Comparison of ENCODE assay signal across 8 cellular contexts in the genomic region with DNA sequence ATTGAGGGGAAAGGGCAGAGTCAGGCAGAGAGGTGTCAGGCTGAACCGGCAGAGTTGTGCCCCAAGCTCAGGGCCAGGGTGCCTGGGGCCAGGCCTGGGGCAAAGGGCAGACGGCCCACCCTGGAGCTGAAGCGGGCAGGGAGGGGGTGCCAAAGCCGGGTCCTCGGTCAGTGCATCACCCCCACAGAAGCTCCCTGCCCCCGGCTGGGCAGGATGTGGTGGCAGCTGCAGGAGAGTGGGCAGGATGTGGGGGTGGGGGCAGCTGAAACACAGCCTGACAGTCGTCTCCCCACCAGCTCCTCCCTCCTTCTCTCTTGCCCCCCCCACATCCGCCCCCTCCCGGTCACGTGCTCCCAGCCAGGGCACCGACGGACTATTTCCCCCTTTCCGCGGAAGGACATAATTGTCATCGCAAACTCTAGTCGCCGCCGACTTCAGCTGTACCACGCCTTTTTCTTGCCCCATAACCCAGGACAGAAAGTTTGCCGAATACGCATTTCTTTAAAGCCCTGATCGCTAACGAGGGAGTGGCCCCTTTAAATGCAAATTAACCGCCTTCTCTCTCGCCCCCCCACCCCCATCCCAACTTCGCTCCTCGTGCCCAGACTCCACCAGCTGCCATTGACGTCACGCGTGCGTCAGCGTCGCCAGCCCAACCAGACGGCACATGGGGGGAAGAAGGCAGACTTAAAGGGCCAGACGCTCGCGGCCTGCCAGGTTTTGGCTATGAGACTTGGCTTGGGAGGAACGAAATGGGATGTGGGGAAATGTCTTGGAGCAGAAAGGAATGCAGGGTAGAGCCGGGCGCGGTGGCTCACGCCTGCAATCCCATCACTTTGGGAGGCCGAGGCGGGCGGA. TPM values are rescaled to one million over a fixed set of nuclear protein-coding genes. Genes with fewer than 3 reads are reported as not detected.
A peak's percentile ranks its signal among the peaks of the same experiment; 100 is the strongest.
DNase-seq lines count a peak whose midpoint lies in the region; ATAC-seq and TF ChIP-seq lines count a peak whose summit lies in the region.

No MANE protein-coding gene starts in this region.

- H3K36me3 ChIP-seq in right atrium auricular region (no peaks in the 10 kb centered on the region), psoas muscle (ENCODE audit: insufficient read depth in 1 of 2, low read depth in 1 of 2) (no peaks in the 10 kb centered on the region), urinary bladder (ENCODE audit: insufficient read depth) (no peaks in the 10 kb centered on the region)

- no peaks in the 10 kb centered on the region for H3K9me3 Mint-ChIP-seq in T-helper 2 cell treated with Interferon-gamma antibody and Interleukin-4, amounts not matched to agents 5 μg/mL and 100 μg/mL, for 36 hours

- H3K27ac ChIP-seq in right atrium auricular region (peak overlapping the region; percentile 100), psoas muscle (peak overlapping the region; percentile 99), urinary bladder (ENCODE audit: low read depth) (peak overlapping the region; percentile 100)

- H3K9me3 ChIP-seq in right atrium auricular region, result no peaks in the 10 kb centered on the region
- H3K9me3 ChIP-seq in psoas muscle, result no peaks in the 10 kb centered on the region

- H3K27me3 Mint-ChIP-seq in T-helper 2 cell treated with Interferon-gamma antibody and Interleukin-4, amounts not matched to agents 5 μg/mL and 100 μg/mL, for 36 hours (ENCODE audit: low read depth), result no peaks in the 10 kb centered on the region

- WGBS in psoas muscle, 3 donors, result 1 to 3% (median 2%) methylated on average over 41 to 45 of the region's 45 CpGs
- 4% methylated on average over 45 of the region's 45 CpGs for WGBS in urinary bladder

- DNase-seq in GM10266 (ENCODE audit: extremely low spot score) (peak; percentile 82), NCI-H187 treated with DMSO at 0.1 percent for 48 hours (lab: John Stamatoyannopoulos, UW) (peak; percentile 94), anterior cingulate cortex (lab: John Stamatoyannopoulos, UW) (peak; percentile 79 to 98 (median 96)), right atrium auricular region (ENCODE audit: low spot score) (peak; percentile 100), psoas muscle (peak; percentile 100)
- peak; percentile 94 for DNase-seq in T-helper 2 cell treated with Interferon-gamma antibody and Interleukin-4, amounts not matched to agents 5 μg/mL and 100 μg/mL, for 36 hours (ENCODE audit: low spot score)

- intact Hi-C loops in psoas muscle (cut with DNase I), result loop anchor here in 1 of 2 donors (2.0 to 10.0 kb wide), 2 partner anchors 48 to 380 kb away; no protein-coding TSS in a partner anchor

- TF ChIP-seq CTCF in GM10266 (IDR thresholded peaks at IDR 0.05; ENCODE audit: control insufficient read depth, insufficient read depth, low read depth, missing control alignments), result no peak
- TF ChIP-seq CTCF in right atrium auricular region (IDR thresholded peaks at IDR 0.05), result no peak
- no peak for TF ChIP-seq CTCF in psoas muscle (IDR thresholded peaks at IDR 0.05)

- ATAC-seq in HG02798 (IDR thresholded peaks at IDR 0.05; ENCODE audit: poor library complexity, unreplicated experiment) (peak; percentile 35), psoas muscle (peak; percentile 48 to 52 (median 50))

- no peaks in the 10 kb centered on the region for H3K36me3 Mint-ChIP-seq in T-helper 2 cell treated with Interferon-gamma antibody and Interleukin-4, amounts not matched to agents 5 μg/mL and 100 μg/mL, for 36 hours (ENCODE audit: low read depth)

- peaks cover 57% of the 10 kb centered on the region for H3K4me1 Mint-ChIP-seq in T-helper 2 cell treated with Interferon-gamma antibody and Interleukin-4, amounts not matched to agents 5 μg/mL and 100 μg/mL, for 36 hours (ENCODE audit: low read depth)

- H3K27me3 ChIP-seq in right atrium auricular region (no peaks in the 10 kb centered on the region), psoas muscle (ENCODE audit: insufficient read depth in 3 of 3, low read length in 2 of 3) (no peaks in the 10 kb centered on the region)

- H3K27ac Mint-ChIP-seq in T-helper 2 cell treated with Interferon-gamma antibody and Interleukin-4, amounts not matched to agents 5 μg/mL and 100 μg/mL, for 36 hours, result peak overlapping the region; percentile 96

- H3K4me1 ChIP-seq in right atrium auricular region (peaks cover 0 to 65% of the 10 kb centered on the region in 2 donors), psoas muscle (peaks cover 51% of the 10 kb centered on the region), urinary bladder (ENCODE audit: insufficient read depth) (no peaks in the 10 kb centered on the region)

- H3K4me3 ChIP-seq in right atrium auricular region (peak overlapping the region; percentile 35 to 47), psoas muscle (peak overlapping the region; percentile 98), urinary bladder (ENCODE audit: low read depth, low read length) (peak overlapping the region; percentile 9)

- peak overlapping the region; percentile 78 for H3K4me3 Mint-ChIP-seq in T-helper 2 cell treated with Interferon-gamma antibody and Interleukin-4, amounts not matched to agents 5 μg/mL and 100 μg/mL, for 36 hours

RNA-seq across cellular contexts. Expression of gene MEF2D, which starts 4.5 kb away (rescaled TPM):
- 100 to 1,000 TPM in 1 of 2 donors, 10 to 100 TPM in 1; 80.1 to 104 TPM for total RNA-seq in right atrium auricular region
- total RNA-seq in psoas muscle, result 100 to 1,000 TPM; 126 to 258 (median 188) TPM
- polyA plus RNA-seq in psoas muscle, result 10 to 100 TPM; 43.1 to 65.3 (median 58.4) TPM
- total RNA-seq in urinary bladder, result 10.0 TPM
- polyA plus RNA-seq in urinary bladder, result 55.5 TPM

Comparison
In these comparisons a context has a peak if more than half of its experiments do, and no peak if none do; other contexts are left out.
1. Peak in every context shown above with its lines: DNase-seq, ATAC-seq, H3K4me3 ChIP-seq and H3K27ac ChIP-seq.
2. H3K4me3 ChIP-seq: peak in every context shown above with its lines; median percentile 98 in psoas muscle; 41 in right atrium auricular region; 9 in urinary bladder.